13 cellular contexts compared by ENCODE assay signal in the genomic region with DNA sequence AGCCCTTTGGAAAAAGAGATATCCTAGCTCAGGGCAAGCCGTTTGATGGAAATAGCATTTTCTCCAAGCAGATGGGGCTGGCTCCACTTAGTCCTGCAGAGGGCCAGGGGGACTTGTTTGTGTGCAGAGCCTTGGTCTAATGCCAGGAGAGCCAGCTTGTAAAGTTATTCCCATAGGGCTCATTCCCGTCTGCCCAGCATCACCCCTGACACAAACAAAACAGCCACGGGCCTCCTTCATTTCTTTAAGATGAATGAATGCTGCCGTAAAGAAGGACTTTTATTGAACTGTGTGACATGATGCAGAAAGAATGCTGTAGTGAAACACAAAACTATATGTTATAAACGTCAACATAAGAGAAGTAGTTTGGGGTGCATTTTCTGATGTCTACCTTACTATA. TPM values are rescaled to one million over a fixed set of nuclear protein-coding genes. Genes with fewer than 3 reads are reported as not detected.
DNase-seq lines count a peak whose midpoint lies in the region; ATAC-seq and TF ChIP-seq lines count a peak whose summit lies in the region.
"Had no signal": no experiment of that assay in that cellular context is flagged by ENCODE, and none has a peak within 500 bp of the region (broad histone marks: within the 10 kb centered on the region; RNA-seq: fewer than 3 reads in every experiment).

No MANE protein-coding gene starts in this region.

- H3K36me3 ChIP-seq in SJCRH30, result no peaks in the 10 kb centered on the region
- H3K36me3 ChIP-seq: gastrocnemius medialis had no signal

- peaks cover 14% of the 10 kb centered on the region for H3K4me1 ChIP-seq in SJCRH30

- no peaks in the 10 kb centered on the region for H3K9me3 ChIP-seq in SJCRH30 (replicated peaks)
- H3K9me3 ChIP-seq: gastrocnemius medialis had no signal

- ATAC-seq in GM19467 (IDR thresholded peaks at IDR 0.05; ENCODE audit: unreplicated experiment) (no peak), HG02642 (IDR thresholded peaks at IDR 0.05; ENCODE audit: poor library complexity, unreplicated experiment) (no peak)

- H3K27me3 ChIP-seq in SJCRH30, result no peaks in the 10 kb centered on the region
- H3K27me3 ChIP-seq: gastrocnemius medialis had no signal

- no peak for TF ChIP-seq CTCF in GM10248 (IDR thresholded peaks at IDR 0.05; ENCODE audit: control extremely low read depth, extremely low read depth, low read depth, missing control alignments)

- H3K27ac ChIP-seq in SJCRH30, result no peak overlapping the region
- H3K27ac ChIP-seq: PC-9 had no signal

- peak; percentile 95 for DNase-seq in DMS 273 treated with DMSO at 0.1 percent for 48 hours (lab: John Stamatoyannopoulos, UW)
- DNase-seq in NCI-H2029 (lab: John Stamatoyannopoulos, UW), result peak; percentile 13
- DNase-seq in SJCRH30, result peak; percentile 71 to 75
- peak; percentile 38 for DNase-seq in medulla oblongata (ENCODE audit: extremely low spot score)
- DNase-seq in GM10248 (ENCODE audit: extremely low spot score), result no peak
- DNase-seq in OCI-M1 (lab: John Stamatoyannopoulos, UW), result no peak
- DNase-seq: activated B cell treated with CpG ODN at 0.5 μM for 24 hours; activated gamma-delta T cell; CD4-positive, alpha-beta T cell had no signal

- CTCF ChIA-PET in GM10248 (lab: Yijun Ruan, JAX), result interaction anchor here (0.7 to 0.8 kb wide), 2 partner anchors 9 to 15 kb away, joined by 3 read pairs; no protein-coding TSS in a partner anchor

- POLR2A ChIA-PET in GM10248 (lab: Yijun Ruan, JAX), result no interaction called here

- no peak overlapping the region for H3K4me3 ChIP-seq in SJCRH30
- H3K4me3 ChIP-seq: gastrocnemius medialis, PC-9 had no signal

RNA-seq across cellular contexts. Expression of a gene that starts 53.0 kb away (rescaled TPM):
- total RNA-seq in SJCRH30 (2014; rRNA removed; shearing (Covaris generic)), result 76.7 and 86.8 TPM in 2 replicates
- total RNA-seq: activated B cell treated with CpG ODN at 0.5 μM for 24 hours had no signal

Comparison
In these comparisons a context has a peak if more than half of its experiments do, and no peak if none do; other contexts are left out.
1. DNase-seq: peak in DMS 273 treated with DMSO at 0.1 percent for 48 hours (single experiment), NCI-H2029 (single experiment), SJCRH30 (2 of 2) and medulla oblongata (single experiment); none in GM10248 (single experiment) and OCI-M1 (single experiment).